34 cellular contexts compared by ENCODE assay signal in genomic region chr2:156680266-156680665, GRCh38.
"Had no signal": no experiment of that assay in that cellular context is flagged by ENCODE, and none has a peak within 500 bp of the region (broad histone marks: within the 10 kb centered on the region; RNA-seq: fewer than 3 reads in every experiment).

No MANE protein-coding gene starts in this region.

- H3K27ac ChIP-seq: KMS-11 had no signal

- H3K4me2 ChIP-seq: KMS-11 had no signal

- DNase-seq: Karpas-422, Kasumi-1, MG63, MM.1S, MV-4-11, NCI-H1048, NCI-H1092, NCI-H1092 treated with DMSO at 0.1 percent for 48 hours, NCI-H1105, NCI-H1105 treated with DMSO at 0.1 percent for 48 hours, NCI-H1417, NCI-H1417 treated with DMSO at 0.1 percent for 48 hours, NCI-H1436, NCI-H1436 treated with DMSO at 0.1 percent for 48 hours, NCI-H146, NCI-H1694, NCI-H1694 treated with DMSO at 0.1 percent for 48 hours, NCI-H187, NCI-H187 treated with DMSO at 0.1 percent for 48 hours, NCI-H1930, NCI-H2029, NCI-H2029 treated with DMSO at 0.1 percent for 48 hours, NCI-H2081, NCI-H2081 treated with DMSO at 0.1 percent for 48 hours, NCI-H2107, NCI-H2171, NCI-H2171 treated with DMSO at 0.1 percent for 48 hours, NCI-H2227 treated with DMSO at 0.1 percent for 48 hours, NCI-H226, NCI-H345, NCI-H446, NCI-H510A, NCI-H510A treated with DMSO at 0.1 percent for 48 hours had no signal

- H3K9ac ChIP-seq: KMS-11 had no signal

- H3K36me3 ChIP-seq: MG63 had no signal

- H3K4me3 ChIP-seq: MG63 had no signal

- H3K27me3 ChIP-seq: MG63 had no signal

- H3K9me3 ChIP-seq: MG63 had no signal
